9 cellular contexts compared by ENCODE assay signal in the genomic region with DNA sequence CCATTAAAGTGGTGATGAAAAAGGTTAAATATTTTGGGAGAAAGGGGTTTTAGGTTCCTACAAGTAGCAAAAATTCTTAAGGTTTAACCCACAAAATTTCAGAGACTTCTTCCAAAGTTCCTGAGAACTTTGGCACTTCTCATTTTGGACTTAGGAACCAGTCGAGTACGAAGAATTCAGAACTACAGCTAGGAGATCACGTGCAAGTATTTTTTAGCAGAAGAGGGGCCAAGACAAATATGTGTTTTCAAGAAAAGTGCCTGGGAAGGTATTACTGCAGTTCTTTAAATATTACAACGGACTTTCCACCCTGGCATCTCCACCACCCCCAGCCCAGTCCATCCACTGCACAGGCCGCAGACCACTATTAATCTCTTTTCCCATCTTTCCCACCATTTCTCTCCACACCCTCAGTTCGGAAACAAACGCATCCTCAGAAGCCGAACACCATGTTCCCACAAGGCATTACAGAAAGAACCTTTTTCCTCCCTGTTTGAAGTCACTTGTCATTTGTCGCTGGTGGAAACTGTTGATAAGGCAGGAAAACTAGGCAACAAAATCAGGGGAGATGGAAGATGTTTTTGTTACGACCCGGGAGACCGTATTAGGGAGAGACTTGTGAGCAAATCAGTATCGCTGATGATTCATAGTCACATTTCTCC. TPM values are rescaled to one million over a fixed set of nuclear protein-coding genes. Genes with fewer than 3 reads are reported as not detected.
DNase-seq lines count a peak whose midpoint lies in the region; ATAC-seq and TF ChIP-seq lines count a peak whose summit lies in the region.
"Had no signal": no experiment of that assay in that cellular context is flagged by ENCODE, and none has a peak within 500 bp of the region (broad histone marks: within the 10 kb centered on the region; RNA-seq: fewer than 3 reads in every experiment).

No MANE protein-coding gene starts in this region.

- H3K9me3 Mint-ChIP-seq in CD14-positive monocyte: peaks cover 0 to 3% (median 0%) of the 10 kb centered on the region in 7 donors
- H3K9me3 Mint-ChIP-seq: activated CD4-positive, alpha-beta T cell treated with anti-CD3 and anti-CD28 coated beads, Interleukin-2, amount 10 ng/mL, durations not matched to agents 7 days and 5 days had no signal

- no peaks in the 10 kb centered on the region for H3K9me2 ChIP-seq in PC-9 (ENCODE audit: insufficient read depth)

- H3K27me3 Mint-ChIP-seq in CD14-positive monocyte (ENCODE audit: low read depth in 3 of 3): peaks cover 15 to 28% (median 19%) of the 10 kb centered on the region in 3 donors

- H3K4me1 ChIP-seq in PC-9 (replicated peaks; ENCODE audit: insufficient read depth): peaks cover 18% of the 10 kb centered on the region
- peaks cover 2 to 5% of the 10 kb centered on the region in 2 donors for H3K4me1 ChIP-seq in esophagus (ENCODE audit: control insufficient read depth in 2 of 2, insufficient read depth in 2 of 2, low read length in 1 of 2)
- no peaks in the 10 kb centered on the region for H3K4me1 ChIP-seq in upper lobe of right lung

- ATAC-seq in upper lobe of right lung (no peak), GM21619 (IDR thresholded peaks at IDR 0.05; ENCODE audit: unreplicated experiment) (no peak), GM19328 (IDR thresholded peaks at IDR 0.05; ENCODE audit: unreplicated experiment) (no peak)

- H3K27ac ChIP-seq in PC-9 (no peak overlapping the region), esophagus (ENCODE audit: low read depth in 2 of 2, low read length in 1 of 2) (peak overlapping the region; percentile 24 to 62), upper lobe of right lung (peak overlapping the region; percentile 51)

- H3K4me3 Mint-ChIP-seq in CD14-positive monocyte: no peak overlapping the region
- H3K4me3 Mint-ChIP-seq: activated CD4-positive, alpha-beta T cell treated with anti-CD3 and anti-CD28 coated beads, Interleukin-2, amount 10 ng/mL, durations not matched to agents 7 days and 5 days had no signal

- H3K79me2 ChIP-seq in PC-9 (ENCODE audit: low read depth): peaks cover 51% of the 10 kb centered on the region

- no peak overlapping the region for H2AFZ ChIP-seq in PC-9

- TF ChIP-seq CTCF in PC-9 (conservative IDR thresholded peaks at IDR 0.05): no peak
- no peak for TF ChIP-seq CTCF in upper lobe of right lung (IDR thresholded peaks at IDR 0.05)
- no peak for TF ChIP-seq CTCF in CD14-positive monocyte (IDR thresholded peaks at IDR 0.05)

- peaks cover 0 to 1% of the 10 kb centered on the region in 2 donors for H3K36me3 Mint-ChIP-seq in CD14-positive monocyte

- no peaks in the 10 kb centered on the region for H4K20me1 ChIP-seq in PC-9 (ENCODE audit: insufficient read depth)

- H3K27me3 ChIP-seq in PC-9 (ENCODE audit: insufficient read depth, low read depth) (no peaks in the 10 kb centered on the region), esophagus (ENCODE audit: control insufficient read depth in 1 of 2, insufficient read depth in 2 of 2, low read length in 2 of 2) (no peaks in the 10 kb centered on the region), upper lobe of right lung (peaks cover 12% of the 10 kb centered on the region)

- no TSS peak for BruUV-seq in PC-9 (replicated peaks; lab: Mats Ljungman, UMichigan)

- intact Hi-C loops in PC-9 (cut with micrococcal nuclease; ENCODE audit: unreplicated experiment) (loop anchor here (1.0 to 2.0 kb wide), 3 partner anchors 115 to 448 kb away; no protein-coding TSS in a partner anchor), upper lobe of right lung (cut with DNase I) (no loop called here), CD14-positive monocyte (cut with micrococcal nuclease) (no loop called here)

- peaks cover 4% of the 10 kb centered on the region; the same call in 1 of the 2 replicates for H3K9me3 ChIP-seq in PC-9 (ENCODE audit: insufficient read depth, low read depth)
- H3K9me3 ChIP-seq in esophagus (ENCODE audit: control insufficient read depth in 2 of 2, insufficient read depth in 1 of 2, low read depth in 1 of 2, low read length in 1 of 2): no peaks in the 10 kb centered on the region
- H3K9me3 ChIP-seq in upper lobe of right lung: no peaks in the 10 kb centered on the region

- H3K36me3 ChIP-seq in PC-9 (ENCODE audit: low read depth) (peaks cover 9% of the 10 kb centered on the region; the same call in 1 of the 2 replicates), esophagus (ENCODE audit: control insufficient read depth in 2 of 2, insufficient read depth in 2 of 2, low read length in 1 of 2) (no peaks in the 10 kb centered on the region), upper lobe of right lung (no peaks in the 10 kb centered on the region)

- CTCF ChIA-PET in PC-9 (lab: Charles Lee): interaction anchor here (0.6 to 1.3 kb wide), 6 partner anchors 9 to 650 kb away, joined by 3 to 4 read pairs (median 3); no protein-coding TSS in a partner anchor

- H3K4me1 Mint-ChIP-seq in CD14-positive monocyte: peaks cover 52% of the 10 kb centered on the region

- POLR2A ChIA-PET in PC-9 (lab: Charles Lee; ENCODE audit: unreplicated experiment): interaction anchor here (0.6 to 1.3 kb wide), 3 partner anchors 116 to 297 kb away, joined by 3 to 9 read pairs (median 4); no protein-coding TSS in a partner anchor

- H3K4me3 ChIP-seq in PC-9 (peak overlapping the region; percentile 19; the same call in 1 of the 2 replicates), esophagus (ENCODE audit: low read depth in 1 of 2, low read length in 2 of 2) (peak overlapping the region in 1 of 2 donors; percentile 12), upper lobe of right lung (peak overlapping the region; percentile 48)

- no peaks in the 10 kb centered on the region for H3F3A ChIP-seq in PC-9 (ENCODE audit: insufficient read depth, low read depth)

- DNase-seq in PC-9: no peak
- peak; percentile 86 for DNase-seq in myocyte (ENCODE audit: low read depth)
- no peak for DNase-seq in upper lobe of right lung
- no peak for DNase-seq in CD14-positive monocyte (ENCODE audit: low spot score)
- DNase-seq: stimulated activated CD4-positive, alpha-beta T cell treated with anti-CD3 and anti-CD28 coated beads, Interleukin-1b, Interleukin-23, amount 100 ng/mL, for 48 hours had no signal

- H3K4me2 ChIP-seq in PC-9: peak overlapping the region; percentile 78

- no peak overlapping the region for H3K27ac Mint-ChIP-seq in CD14-positive monocyte
- H3K27ac Mint-ChIP-seq: activated CD4-positive, alpha-beta T cell treated with anti-CD3 and anti-CD28 coated beads, Interleukin-2, amount 10 ng/mL, durations not matched to agents 7 days and 5 days had no signal

- 46 to 52% methylated on average over 13 of the region's 13 CpGs for WGBS in esophagus, 2 donors

RNA-seq across cellular contexts. Expression of gene INHBA, which starts 7.1 kb away (rescaled TPM):
- total RNA-seq in PC-9 (2021) (17.3 and 17.6 TPM in 2 replicates), myocyte (5.8 TPM in 2 replicates), upper lobe of right lung (70.2 TPM)
- polyA plus RNA-seq in esophagus (under 1 TPM; 0.42 to 0.61 TPM), CD14-positive monocyte (under 1 TPM; 0.08 to 0.24 TPM)
- polyA plus RNA-seq in myocyte (2012): 86.5 TPM
- total RNA-seq: activated CD4-positive, alpha-beta T cell treated with anti-CD3 and anti-CD28 coated beads, Interleukin-2, amount 10 ng/mL, durations not matched to agents 7 days and 5 days had no signal
